22 cellular contexts compared by ENCODE assay signal in the genomic region with DNA sequence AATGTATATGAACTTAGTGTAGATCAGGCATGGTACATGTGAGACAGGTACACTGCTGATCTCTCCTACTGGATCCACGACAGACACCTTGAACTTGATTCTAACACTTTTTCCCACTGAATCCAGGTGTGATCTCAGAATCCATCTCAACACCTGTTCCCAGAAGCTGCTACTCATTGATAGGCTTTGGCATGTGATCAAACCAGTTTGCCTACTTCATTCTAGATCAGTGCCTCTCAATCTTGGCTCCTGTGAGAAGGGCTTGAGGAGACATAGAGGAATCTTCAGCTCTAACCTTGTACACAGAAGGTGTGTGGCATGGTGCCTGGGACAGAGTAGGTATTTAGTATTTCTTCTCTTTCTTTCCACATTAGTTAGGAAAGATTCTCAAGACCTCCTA.
"Had no signal": no experiment of that assay in that cellular context is flagged by ENCODE, and none has a peak within 500 bp of the region (broad histone marks: within the 10 kb centered on the region; RNA-seq: fewer than 3 reads in every experiment).

No MANE protein-coding gene starts in this region.

- H3K4me1 ChIP-seq: left ventricle myocardium inferior, pancreas, prostate gland, suprapubic skin, tibial artery, upper lobe of right lung had no signal

- H3K27ac ChIP-seq: hepatocyte, left ventricle myocardium inferior, pancreas, prostate gland, skin epidermis, suprapubic skin, thoracic aorta, tibial artery, upper lobe of right lung had no signal

- H3K9me3 ChIP-seq: left ventricle myocardium inferior, pancreas, prostate gland, suprapubic skin, thoracic aorta, tibial artery, upper lobe of right lung had no signal

- H3K36me3 ChIP-seq: left ventricle myocardium inferior, pancreas, prostate gland, suprapubic skin, thoracic aorta, tibial artery, upper lobe of right lung had no signal

- H3K4me3 ChIP-seq: hepatocyte, left ventricle myocardium inferior, lung, pancreas, prostate gland, skin epidermis, suprapubic skin, thoracic aorta, tibial artery, upper lobe of right lung had no signal

- DNase-seq: islet precursor cell; left ventricle myocardium inferior; mesendoderm; naive thymus-derived CD4-positive, alpha-beta T cell; pancreas; posterior cingulate gyrus; retina; right cardiac atrium; stimulated activated CD4-positive, alpha-beta T cell treated with anti-CD3 and anti-CD28 coated beads, Interleukin-12 subunit alpha, Interleukin-12 subunit beta, amount 100 ng/mL, for 4 hours; stimulated activated CD4-positive, alpha-beta T cell treated with anti-CD3 and anti-CD28 coated beads, Interleukin-15, amount 100 ng/mL, for 24 hours; stimulated activated CD4-positive, alpha-beta T cell treated with anti-CD3 and anti-CD28 coated beads, Interleukin-2, amount 100 ng/mL, for 24 hours; stimulated activated CD4-positive, alpha-beta T cell treated with anti-CD3 and anti-CD28 coated beads, Interleukin-4, amount 100 ng/mL, for 1 hour; stimulated activated naive B cell treated with anti-CD40 and anti-IgM and Interleukin-4, amounts not matched to agents 10 μg/mL and 1 μg/mL and 100 μg/mL, for 72 hours; stimulated activated naive CD8-positive, alpha-beta T cell treated with anti-CD3 and anti-CD28 coated beads, Interleukin-15, Interleukin-2, amounts not matched to agents 100 U/mL and 50 U/mL, for 24 hours; tibial artery; upper lobe of right lung had no signal

- H3K27me3 ChIP-seq: hepatocyte, pancreas, suprapubic skin, upper lobe of right lung had no signal
